9 cellular contexts compared by ENCODE assay signal in genomic region chr16:85360323-85361277, GRCh38.
DNase-seq lines count a peak whose midpoint lies in the region; ATAC-seq, FAIRE-seq and TF ChIP-seq lines count a peak whose summit lies in the region.
"Had no signal": no experiment of that assay in that cellular context is flagged by ENCODE, and none has a peak within 500 bp of the region (broad histone marks: within the 10 kb centered on the region; RNA-seq: fewer than 3 reads in every experiment).

No MANE protein-coding gene starts in this region.

- peak overlapping the region in 1 of 2 donors; percentile 25 for H3K9ac ChIP-seq in duodenal mucosa (ENCODE audit: low read depth in 1 of 2, low read length in 2 of 2)

- peak; percentile 26; the same call in 1 of the 2 replicates for TF ChIP-seq EP300 in Ishikawa (IDR thresholded peaks at IDR 0.05; ENCODE audit: borderline replicate concordance)

- no peak for TF ChIP-seq CTCF in gastrocnemius medialis (IDR thresholded peaks at IDR 0.05 in 4 of 5, conservative IDR thresholded peaks at IDR 0.05 in 1 of 5)
- TF ChIP-seq CTCF in esophagus squamous epithelium (IDR thresholded peaks at IDR 0.05), result no peak

- H3K9me3 ChIP-seq in duodenal mucosa (ENCODE audit: control insufficient read depth in 1 of 2, low read length in 2 of 2) (no peaks in the 10 kb centered on the region), gastrocnemius medialis (no peaks in the 10 kb centered on the region), esophagus squamous epithelium (no peaks in the 10 kb centered on the region)

- intact Hi-C loops in gastrocnemius medialis (cut with DNase I; ENCODE audit: low total_unique reads) (loop anchor here (2.0 kb wide), 2 partner anchors 38 to 74 kb away; no protein-coding TSS in a partner anchor), sciatic nerve (cut with DNase I) (no loop called here), esophagus squamous epithelium (cut with DNase I) (no loop called here)

- 34 to 57% methylated on average over 11 to 15 of the region's 38 CpGs for WGBS in esophagus squamous epithelium, 2 donors

- H3K36me3 ChIP-seq in duodenal mucosa (ENCODE audit: control insufficient read depth in 1 of 2, insufficient read depth in 2 of 2, low read length in 2 of 2) (no peaks in the 10 kb centered on the region), gastrocnemius medialis (no peaks in the 10 kb centered on the region), esophagus squamous epithelium (no peaks in the 10 kb centered on the region)

- TF ChIP-seq POLR2A in gastrocnemius medialis (IDR thresholded peaks at IDR 0.05) (peak in 1 of 2 donors; percentile 43), esophagus squamous epithelium (IDR thresholded peaks at IDR 0.05) (no peak)

- FAIRE-seq in GM19239 (lab: Jason Lieb, UNC), result no peak

- DNase-seq in NCI-H345 treated with DMSO at 0.1 percent for 48 hours (lab: John Stamatoyannopoulos, UW; ENCODE audit: unreplicated experiment) (peak; percentile 91), gastrocnemius medialis (peak; percentile 82 to 90), sciatic nerve (ENCODE audit: low spot score) (no peak), esophagus squamous epithelium (lab: John Stamatoyannopoulos, UW) (no peak), GM19239 (ENCODE audit: insufficient read length, low spot score) (no peak), AG08396 (ENCODE audit: low spot score) (no peak)
- DNase-seq: PC-3 had no signal

- TF ChIP-seq RAD21 in Ishikawa (IDR thresholded peaks at IDR 0.05; ENCODE audit: low read depth), result no peak

- no peak overlapping the region for H3K27ac ChIP-seq in duodenal mucosa (ENCODE audit: low read depth, low read length)
- peak overlapping the region; percentile 55 to 68 (median 66) for H3K27ac ChIP-seq in gastrocnemius medialis
- no peak overlapping the region for H3K27ac ChIP-seq in esophagus squamous epithelium

- H3K27me3 ChIP-seq in duodenal mucosa (ENCODE audit: control insufficient read depth in 1 of 2, insufficient read depth in 2 of 2, low read length in 2 of 2) (peaks cover 0 to 2% of the 10 kb centered on the region in 2 donors), gastrocnemius medialis (no peaks in the 10 kb centered on the region), esophagus squamous epithelium (no peaks in the 10 kb centered on the region)

- ATAC-seq in gastrocnemius medialis, result peak; percentile 85
- ATAC-seq in sciatic nerve, result no peak
- ATAC-seq: PC-3 had no signal

- in situ Hi-C loops in gastrocnemius medialis (cut with MboI; ENCODE audit: low sequenced_read_pairs in 4 of 4), result no loop called here

- H3K4me1 ChIP-seq in duodenal mucosa (ENCODE audit: control insufficient read depth in 1 of 2, insufficient read depth in 2 of 2, low read length in 2 of 2) (peaks cover 35 to 45% of the 10 kb centered on the region in 2 donors), gastrocnemius medialis (peaks cover 9 to 12% of the 10 kb centered on the region in 2 donors), esophagus squamous epithelium (peaks cover 18 to 63% (median 30%) of the 10 kb centered on the region in 3 donors)

- peak overlapping the region; percentile 24 to 40 for H3K4me3 ChIP-seq in duodenal mucosa (ENCODE audit: low read depth in 1 of 2, low read length in 2 of 2)
- no peak overlapping the region for H3K4me3 ChIP-seq in gastrocnemius medialis
- no peak overlapping the region for H3K4me3 ChIP-seq in esophagus squamous epithelium

TF ChIP-seq in Ishikawa, 13 proteins besides CTCF, POLR2A, EP300 and RAD21:
- TF ChIP-seq TEAD4 (IDR thresholded peaks at IDR 0.05), result no peak
- no peak for TF ChIP-seq USF1 (IDR thresholded peaks at IDR 0.05)
- TF ChIP-seq YY1 (IDR thresholded peaks at IDR 0.05; ENCODE audit: low read depth), result no peak
- TF ChIP-seq ZBTB7A (IDR thresholded peaks at IDR 0.05; ENCODE audit: low read depth), result peak; percentile 59; the same call in 1 of the 2 replicates
- TF ChIP-seq TCF12 (IDR thresholded peaks at IDR 0.05; ENCODE audit: low read depth), result peak; percentile 85
- no peak for TF ChIP-seq REST (IDR thresholded peaks at IDR 0.05; ENCODE audit: low read depth)
- no peak for TF ChIP-seq EGR1 (IDR thresholded peaks at IDR 0.05)
- peak; percentile 32; the same call in 1 of the 2 replicates for TF ChIP-seq NFIC (IDR thresholded peaks at IDR 0.05)

Comparison
In these comparisons a context has a peak if more than half of its experiments do, and no peak if none do; other contexts are left out.
1. DNase-seq: peak in NCI-H345 treated with DMSO at 0.1 percent for 48 hours (single experiment) and gastrocnemius medialis (2 of 2); none in sciatic nerve (single experiment), esophagus squamous epithelium (single experiment), GM19239 (single experiment) and AG08396 (single experiment).
2. H3K27ac ChIP-seq: peak in gastrocnemius medialis (4 of 4); none in duodenal mucosa (single experiment) and esophagus squamous epithelium (0 of 4).
3. H3K4me3 ChIP-seq: peak in duodenal mucosa (2 of 2); none in gastrocnemius medialis (0 of 4) and esophagus squamous epithelium (0 of 4).